ENCODE assay signal across 3 cellular contexts in the genomic region with DNA sequence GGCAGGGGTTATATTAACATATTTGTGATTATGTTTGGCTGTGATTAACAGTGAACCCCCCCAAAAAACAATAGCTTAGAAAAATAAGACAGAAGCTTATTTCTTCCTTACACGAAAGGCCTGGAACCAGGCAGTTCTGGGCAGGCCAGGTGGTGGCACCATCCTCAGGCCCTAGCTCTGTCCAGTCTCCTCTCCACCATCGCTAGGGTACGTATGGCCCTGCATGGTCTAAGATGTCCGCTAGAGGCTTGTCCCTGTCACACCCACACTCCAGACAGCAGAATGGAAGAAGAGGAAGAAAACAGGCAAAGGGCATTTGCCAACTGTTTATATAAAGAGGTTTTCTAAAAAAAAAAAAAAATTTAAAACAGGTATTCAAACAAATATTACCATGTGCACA.
TF ChIP-seq lines count a peak whose summit lies in the region.

No MANE protein-coding gene starts in this region.

TF ChIP-seq in HCT116, 20 proteins besides CTCF, POLR2A, EP300 and RAD21 (continues in another document):
- TF ChIP-seq FOSL1 (IDR thresholded peaks at IDR 0.05; ENCODE audit: low read depth) (no peak), CBX3 (IDR thresholded peaks at IDR 0.05; ENCODE audit: low read depth) (no peak), POLR2AphosphoS5 (IDR thresholded peaks at IDR 0.05; ENCODE audit: low read depth, low read length) (no peak), CEBPB (IDR thresholded peaks at IDR 0.05; ENCODE audit: low read depth) (no peak), SRF (IDR thresholded peaks at IDR 0.05; ENCODE audit: low read depth) (no peak), ZNF274 (IDR thresholded peaks at IDR 0.05; ENCODE audit: low read depth, low read length) (no peak), ZFX (IDR thresholded peaks at IDR 0.05) (no peak), YY1 (IDR thresholded peaks at IDR 0.05; ENCODE audit: extremely low read depth, insufficient replicate concordance, low read depth, low read length) (no peak), SIN3A (IDR thresholded peaks at IDR 0.05; ENCODE audit: low read depth) (no peak), EZH2 (IDR thresholded peaks at IDR 0.05) (no peak), ELF1 (IDR thresholded peaks at IDR 0.05; ENCODE audit: borderline replicate concordance, low read depth) (no peak), EGR1 (IDR thresholded peaks at IDR 0.05; ENCODE audit: low read depth) (no peak)
- TF ChIP-seq, protein P1, sequence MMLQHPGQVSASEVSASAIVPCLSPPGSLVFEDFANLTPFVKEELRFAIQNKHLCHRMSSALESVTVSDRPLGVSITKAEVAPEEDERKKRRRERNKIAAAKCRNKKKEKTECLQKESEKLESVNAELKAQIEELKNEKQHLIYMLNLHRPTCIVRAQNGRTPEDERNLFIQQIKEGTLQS (IDR thresholded peaks at IDR 0.05) = no peak
- TF ChIP-seq, protein P2, sequence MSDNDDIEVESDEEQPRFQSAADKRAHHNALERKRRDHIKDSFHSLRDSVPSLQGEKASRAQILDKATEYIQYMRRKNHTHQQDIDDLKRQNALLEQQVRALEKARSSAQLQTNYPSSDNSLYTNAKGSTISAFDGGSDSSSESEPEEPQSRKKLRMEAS (IDR thresholded peaks at IDR 0.05) = no peak
- TF ChIP-seq, protein P3, sequence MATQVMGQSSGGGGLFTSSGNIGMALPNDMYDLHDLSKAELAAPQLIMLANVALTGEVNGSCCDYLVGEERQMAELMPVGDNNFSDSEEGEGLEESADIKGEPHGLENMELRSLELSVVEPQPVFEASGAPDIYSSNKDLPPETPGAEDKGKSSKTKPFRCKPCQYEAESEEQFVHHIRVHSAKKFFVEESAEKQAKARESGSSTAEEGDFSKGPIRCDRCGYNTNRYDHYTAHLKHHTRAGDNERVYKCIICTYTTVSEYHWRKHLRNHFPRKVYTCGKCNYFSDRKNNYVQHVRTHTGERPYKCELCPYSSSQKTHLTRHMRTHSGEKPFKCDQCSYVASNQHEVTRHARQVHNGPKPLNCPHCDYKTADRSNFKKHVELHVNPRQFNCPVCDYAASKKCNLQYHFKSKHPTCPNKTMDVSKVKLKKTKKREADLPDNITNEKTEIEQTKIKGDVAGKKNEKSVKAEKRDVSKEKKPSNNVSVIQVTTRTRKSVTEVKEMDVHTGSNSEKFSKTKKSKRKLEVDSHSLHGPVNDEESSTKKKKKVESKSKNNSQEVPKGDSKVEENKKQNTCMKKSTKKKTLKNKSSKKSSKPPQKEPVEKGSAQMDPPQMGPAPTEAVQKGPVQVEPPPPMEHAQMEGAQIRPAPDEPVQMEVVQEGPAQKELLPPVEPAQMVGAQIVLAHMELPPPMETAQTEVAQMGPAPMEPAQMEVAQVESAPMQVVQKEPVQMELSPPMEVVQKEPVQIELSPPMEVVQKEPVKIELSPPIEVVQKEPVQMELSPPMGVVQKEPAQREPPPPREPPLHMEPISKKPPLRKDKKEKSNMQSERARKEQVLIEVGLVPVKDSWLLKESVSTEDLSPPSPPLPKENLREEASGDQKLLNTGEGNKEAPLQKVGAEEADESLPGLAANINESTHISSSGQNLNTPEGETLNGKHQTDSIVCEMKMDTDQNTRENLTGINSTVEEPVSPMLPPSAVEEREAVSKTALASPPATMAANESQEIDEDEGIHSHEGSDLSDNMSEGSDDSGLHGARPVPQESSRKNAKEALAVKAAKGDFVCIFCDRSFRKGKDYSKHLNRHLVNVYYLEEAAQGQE (IDR thresholded peaks at IDR 0.05; ENCODE audit: low read depth) = no peak
- TF ChIP-seq, protein P4, sequence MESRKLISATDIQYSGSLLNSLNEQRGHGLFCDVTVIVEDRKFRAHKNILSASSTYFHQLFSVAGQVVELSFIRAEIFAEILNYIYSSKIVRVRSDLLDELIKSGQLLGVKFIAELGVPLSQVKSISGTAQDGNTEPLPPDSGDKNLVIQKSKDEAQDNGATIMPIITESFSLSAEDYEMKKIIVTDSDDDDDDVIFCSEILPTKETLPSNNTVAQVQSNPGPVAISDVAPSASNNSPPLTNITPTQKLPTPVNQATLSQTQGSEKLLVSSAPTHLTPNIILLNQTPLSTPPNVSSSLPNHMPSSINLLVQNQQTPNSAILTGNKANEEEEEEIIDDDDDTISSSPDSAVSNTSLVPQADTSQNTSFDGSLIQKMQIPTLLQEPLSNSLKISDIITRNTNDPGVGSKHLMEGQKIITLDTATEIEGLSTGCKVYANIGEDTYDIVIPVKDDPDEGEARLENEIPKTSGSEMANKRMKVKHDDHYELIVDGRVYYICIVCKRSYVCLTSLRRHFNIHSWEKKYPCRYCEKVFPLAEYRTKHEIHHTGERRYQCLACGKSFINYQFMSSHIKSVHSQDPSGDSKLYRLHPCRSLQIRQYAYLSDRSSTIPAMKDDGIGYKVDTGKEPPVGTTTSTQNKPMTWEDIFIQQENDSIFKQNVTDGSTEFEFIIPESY (IDR thresholded peaks at IDR 0.05; ENCODE audit: extremely low read depth, insufficient replicate concordance, low read length) = no peak

TF ChIP-seq in HepG2, 621 proteins besides CTCF, POLR2A, EP300 and RAD21:
- no peak for TF ChIP-seq ZNF674 (CRISPR knock-in tag; IDR thresholded peaks at IDR 0.05; ENCODE audit: low read depth)
- no peak for TF ChIP-seq RFX3 (CRISPR knock-in tag; IDR thresholded peaks at IDR 0.05)
- peak; percentile 38 for TF ChIP-seq XRCC5 (optimal IDR thresholded peaks at IDR 0.05; ENCODE audit: low read length)
- TF ChIP-seq JUND (CRISPR knock-in tag; IDR thresholded peaks at IDR 0.05) = no peak
- no peak for TF ChIP-seq SALL1 (CRISPR knock-in tag; IDR thresholded peaks at IDR 0.05)
- peak; percentile 25; the same call in 1 of the 2 replicates for TF ChIP-seq STAG1 (CRISPR knock-in tag; IDR thresholded peaks at IDR 0.05)
- TF ChIP-seq YY1 (IDR thresholded peaks at IDR 0.05; ENCODE audit: insufficient read depth, insufficient replicate concordance, low read depth, low read length) = peak; percentile 15
- no peak for TF ChIP-seq ZNF607 (CRISPR knock-in tag; IDR thresholded peaks at IDR 0.05; ENCODE audit: borderline replicate concordance)
- TF ChIP-seq SMC3 (IDR thresholded peaks at IDR 0.05; ENCODE audit: low read length) = peak; percentile 48; the same call in 1 of the 2 replicates
- TF ChIP-seq, protein P5, sequence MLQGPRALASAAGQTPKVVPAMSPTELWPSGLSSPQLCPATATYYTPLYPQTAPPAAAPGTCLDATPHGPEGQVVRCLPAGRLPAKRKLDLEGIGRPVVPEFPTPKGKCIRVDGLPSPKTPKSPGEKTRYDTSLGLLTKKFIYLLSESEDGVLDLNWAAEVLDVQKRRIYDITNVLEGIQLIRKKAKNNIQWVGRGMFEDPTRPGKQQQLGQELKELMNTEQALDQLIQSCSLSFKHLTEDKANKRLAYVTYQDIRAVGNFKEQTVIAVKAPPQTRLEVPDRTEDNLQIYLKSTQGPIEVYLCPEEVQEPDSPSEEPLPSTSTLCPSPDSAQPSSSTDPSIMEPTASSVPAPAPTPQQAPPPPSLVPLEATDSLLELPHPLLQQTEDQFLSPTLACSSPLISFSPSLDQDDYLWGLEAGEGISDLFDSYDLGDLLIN (CRISPR knock-in tag; IDR thresholded peaks at IDR 0.05; ENCODE audit: borderline replicate concordance) = no peak

TF ChIP-seq in SK-N-SH treated with all-trans-retinoic acid at 6 μM for 48 hours, 23 proteins besides CTCF, POLR2A, EP300 and RAD21:
- TF ChIP-seq SNAI2 (CRISPR knock-in tag; IDR thresholded peaks at IDR 0.05) = no peak
- TF ChIP-seq, protein P6, sequence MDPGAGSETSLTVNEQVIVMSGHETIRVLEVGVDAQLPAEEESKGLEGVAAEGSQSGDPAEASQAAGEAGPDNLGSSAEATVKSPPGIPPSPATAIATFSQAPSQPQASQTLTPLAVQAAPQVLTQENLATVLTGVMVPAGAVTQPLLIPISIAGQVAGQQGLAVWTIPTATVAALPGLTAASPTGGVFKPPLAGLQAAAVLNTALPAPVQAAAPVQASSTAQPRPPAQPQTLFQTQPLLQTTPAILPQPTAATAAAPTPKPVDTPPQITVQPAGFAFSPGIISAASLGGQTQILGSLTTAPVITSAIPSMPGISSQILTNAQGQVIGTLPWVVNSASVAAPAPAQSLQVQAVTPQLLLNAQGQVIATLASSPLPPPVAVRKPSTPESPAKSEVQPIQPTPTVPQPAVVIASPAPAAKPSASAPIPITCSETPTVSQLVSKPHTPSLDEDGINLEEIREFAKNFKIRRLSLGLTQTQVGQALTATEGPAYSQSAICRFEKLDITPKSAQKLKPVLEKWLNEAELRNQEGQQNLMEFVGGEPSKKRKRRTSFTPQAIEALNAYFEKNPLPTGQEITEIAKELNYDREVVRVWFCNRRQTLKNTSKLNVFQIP (CRISPR knock-in tag; IDR thresholded peaks at IDR 0.05; ENCODE audit: borderline replicate concordance, low read depth) = no peak
- TF ChIP-seq ZFP3 (CRISPR knock-in tag; IDR thresholded peaks at IDR 0.05) = no peak
- no peak for TF ChIP-seq BACH2 (CRISPR knock-in tag; IDR thresholded peaks at IDR 0.05; ENCODE audit: borderline replicate concordance)
- TF ChIP-seq OSR1 (CRISPR knock-in tag; IDR thresholded peaks at IDR 0.05) = no peak
- TF ChIP-seq RARB (CRISPR knock-in tag; IDR thresholded peaks at IDR 0.05) = no peak
- no peak for TF ChIP-seq TOX (CRISPR knock-in tag; IDR thresholded peaks at IDR 0.05; ENCODE audit: borderline replicate concordance)
- no peak for TF ChIP-seq ARNTL (CRISPR knock-in tag; IDR thresholded peaks at IDR 0.05; ENCODE audit: borderline replicate concordance, low read depth)
